In the genomic region with DNA sequence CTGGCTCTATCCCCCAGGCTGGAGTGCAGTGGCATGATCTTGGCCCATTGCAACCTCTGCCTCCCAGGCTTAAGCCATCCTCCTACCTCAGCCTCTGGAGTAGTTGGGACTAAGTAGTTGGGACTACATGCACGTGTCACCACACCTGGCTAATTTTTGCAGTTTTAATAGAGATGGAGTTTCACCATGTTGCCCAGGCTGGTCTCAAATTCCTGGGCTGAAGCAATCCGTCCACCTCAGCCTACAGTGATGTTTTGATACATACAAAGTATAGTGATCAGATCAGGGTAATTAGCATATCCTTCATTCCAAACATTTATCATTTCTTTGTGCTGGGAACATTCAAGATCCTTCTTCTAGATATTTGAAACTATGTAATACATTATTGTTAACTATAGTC, we compare ENCODE assay signal across 30 cellular contexts. TPM values are rescaled to one million over a fixed set of nuclear protein-coding genes. Genes with fewer than 3 reads are reported as not detected.
DNase-seq lines count a peak whose midpoint lies in the region; ATAC-seq, FAIRE-seq and TF ChIP-seq lines count a peak whose summit lies in the region.
"Had no signal": no experiment of that assay in that cellular context is flagged by ENCODE, and none has a peak within 500 bp of the region (broad histone marks: within the 10 kb centered on the region; RNA-seq: fewer than 3 reads in every experiment).

No MANE protein-coding gene starts in this region.

- no peak overlapping the region for H2BK120ac ChIP-seq in trophoblast cell (ENCODE audit: insufficient read depth, low read length, poor library complexity)

- H3K4me2 ChIP-seq in K562 (ENCODE audit: insufficient read depth, low read length), result no peak overlapping the region
- no peak overlapping the region for H3K4me2 ChIP-seq in trophoblast cell (ENCODE audit: low read length)
- H3K4me2 ChIP-seq: A549; BLaER1; BLaER1 treated with 17β-estradiol and CSF1 and Interleukin-3, amounts not matched to agents 10 nM and 100 nM had no signal

- H3K9me3 ChIP-seq in K562 (replicated peaks; ENCODE audit: control insufficient read depth, insufficient read depth, low read depth, low read length) (no peaks in the 10 kb centered on the region), trophoblast cell (ENCODE audit: insufficient read depth, low read depth, low read length) (no peaks in the 10 kb centered on the region), upper lobe of right lung (no peaks in the 10 kb centered on the region)
- H3K9me3 ChIP-seq: A549; BE2C; BLaER1; BLaER1 treated with 17β-estradiol and CSF1 and Interleukin-3, amounts not matched to agents 10 nM and 100 nM had no signal

- no peak for TF ChIP-seq POLR2A in K562 (conservative IDR thresholded peaks at IDR 0.05)

- TF ChIP-seq CTCF in K562 (IDR thresholded peaks at IDR 0.05 in 2 of 3, conservative IDR thresholded peaks at IDR 0.05 in 1 of 3; ENCODE audit: insufficient read depth in 2 of 3, low read depth in 1 of 3, low read length in 3 of 3), result no peak
- TF ChIP-seq CTCF in upper lobe of right lung (IDR thresholded peaks at IDR 0.05), result no peak

- no peak overlapping the region for H3K14ac ChIP-seq in trophoblast cell (ENCODE audit: low read length)

- no peak for TF ChIP-seq EP300 in K562 (IDR thresholded peaks at IDR 0.05; ENCODE audit: low read length)

- ATAC-seq in K562 (no peak), upper lobe of right lung (no peak)
- ATAC-seq: A549; CD8-positive, alpha-beta T cell had no signal

- H3K18ac ChIP-seq in trophoblast cell (ENCODE audit: low read length), result no peak overlapping the region

- in situ Hi-C loops in K562 (cut with MboI), result no loop called here

- H2BK12ac ChIP-seq in trophoblast cell (ENCODE audit: low read length), result no peak overlapping the region

- H3K27me3 ChIP-seq in K562 (ENCODE audit: control insufficient read depth in 2 of 2, insufficient read depth in 2 of 2, low read length in 2 of 2) (no peaks in the 10 kb centered on the region; a peak in 1 of 5 replicates), trophoblast cell (ENCODE audit: insufficient read depth, low read length) (no peaks in the 10 kb centered on the region), upper lobe of right lung (peaks cover 8% of the 10 kb centered on the region)
- H3K27me3 ChIP-seq: BE2C; BLaER1; BLaER1 treated with 17β-estradiol and CSF1 and Interleukin-3, amounts not matched to agents 10 nM and 100 nM had no signal

- no peak overlapping the region for H4K12ac ChIP-seq in trophoblast cell (ENCODE audit: low read depth, low read length)

- TF ChIP-seq RAD21 in K562 (CRISPR knock-in tag; conservative IDR thresholded peaks at IDR 0.05 in 1 of 2, IDR thresholded peaks at IDR 0.05 in 1 of 2), result no peak

- no TSS peak for BruUV-seq in K562 (replicated peaks; lab: Mats Ljungman, UMichigan)

- no peak for DNase-seq in K562 (ENCODE audit: extremely low read depth in 1 of 4, low spot score in 3 of 4)
- peak; percentile 91 to 94 for DNase-seq in trophoblast cell
- DNase-seq in NCI-H345 (lab: John Stamatoyannopoulos, UW), result no peak
- no peak for DNase-seq in upper lobe of right lung
- DNase-seq: 8988T; ACHN; AML-193; BE2C; C1 segment of cervical spinal cord; Caco-2; Calu3; CD4-positive, alpha-beta memory T cell; CD4-positive, alpha-beta T cell; CD4-positive, CD25-positive, alpha-beta regulatory T cell; CD8-positive, alpha-beta memory T cell; CD8-positive, alpha-beta T cell; COR-L47; DMS 273 treated with DMSO at 0.1 percent for 48 hours; DMS153; DMS53; DMS79; DMS79 treated with DMSO at 0.1 percent for 48 hours; DND-41; EL had no signal

- intact Hi-C loops in K562 (cut with micrococcal nuclease) (no loop called here), upper lobe of right lung (cut with DNase I) (no loop called here)

- H3K4me3 ChIP-seq in K562, result no peak overlapping the region
- no peak overlapping the region for H3K4me3 ChIP-seq in trophoblast cell (ENCODE audit: low read depth, low read length)
- no peak overlapping the region for H3K4me3 ChIP-seq in upper lobe of right lung
- H3K4me3 ChIP-seq: A549; BLaER1; BLaER1 treated with 17β-estradiol and CSF1 and Interleukin-3, amounts not matched to agents 10 nM and 100 nM had no signal

- 14% methylated on average over 1 of the region's 2 CpGs for WGBS in K562 (ENCODE audit: insufficient coverage, low coverage, missing lambda C conversion rate)
- WGBS in trophoblast cell (ENCODE audit: extremely low coverage, insufficient coverage, insufficient read length), result no CpG with 5 or more reads among the region's 2 CpGs

- H3K27ac ChIP-seq in K562 (ENCODE audit: extremely low read depth, low read depth, low read length) (no peak overlapping the region), trophoblast cell (ENCODE audit: low read depth, low read length) (no peak overlapping the region), upper lobe of right lung (no peak overlapping the region)
- H3K27ac ChIP-seq: 22Rv1; A549; BLaER1; BLaER1 treated with 17β-estradiol and CSF1 and Interleukin-3, amounts not matched to agents 10 nM and 100 nM; C4-2B had no signal

- no peak overlapping the region for H2BK5ac ChIP-seq in trophoblast cell (ENCODE audit: low read depth, low read length, poor library complexity)

- CTCF ChIA-PET in K562 (lab: Yijun Ruan, JAX; ENCODE audit: low intra/inter-chr PET ratio), result no interaction called here

- no peak overlapping the region for H3K4ac ChIP-seq in trophoblast cell (ENCODE audit: low read depth, low read length)

- no peaks in the 10 kb centered on the region for H3K9me1 ChIP-seq in K562 (ENCODE audit: control insufficient read depth, insufficient read depth, low read length)

- H2AFZ ChIP-seq in K562 (ENCODE audit: low read depth, low read length) (no peak overlapping the region), trophoblast cell (ENCODE audit: insufficient read depth, low read length, poor library complexity) (no peak overlapping the region)

- FAIRE-seq in K562 (lab: Jason Lieb, UNC), result no peak
- FAIRE-seq: A549, D721Med had no signal

- H3K9ac ChIP-seq in K562 (ENCODE audit: insufficient read depth in 1 of 2, low read depth in 2 of 2, low read length in 2 of 2), result no peak overlapping the region
- H3K9ac ChIP-seq in trophoblast cell (ENCODE audit: low read length), result no peak overlapping the region
- H3K9ac ChIP-seq: BLaER1; BLaER1 treated with 17β-estradiol and CSF1 and Interleukin-3, amounts not matched to agents 10 nM and 100 nM had no signal

- peaks cover 2% of the 10 kb centered on the region for H3K79me1 ChIP-seq in trophoblast cell (ENCODE audit: low read length)

- H3K36me3 ChIP-seq in K562 (ENCODE audit: control insufficient read depth, insufficient read depth, low read length), result no peaks in the 10 kb centered on the region
- H3K36me3 ChIP-seq in trophoblast cell (ENCODE audit: control insufficient read depth in 1 of 2, insufficient read depth in 2 of 2, low read length in 2 of 2), result no peaks in the 10 kb centered on the region
- H3K36me3 ChIP-seq in upper lobe of right lung, result no peaks in the 10 kb centered on the region
- H3K36me3 ChIP-seq: BE2C; BLaER1; BLaER1 treated with 17β-estradiol and CSF1 and Interleukin-3, amounts not matched to agents 10 nM and 100 nM had no signal

- no peak overlapping the region for H3K23ac ChIP-seq in trophoblast cell (ENCODE audit: low read length)

- H2AK5ac ChIP-seq in trophoblast cell (ENCODE audit: low read length), result no peak overlapping the region

- H3K4me1 ChIP-seq in K562 (replicated peaks in 1 of 2; ENCODE audit: control insufficient read depth in 2 of 2, insufficient read depth in 2 of 2, low read length in 2 of 2) (no peaks in the 10 kb centered on the region), trophoblast cell (ENCODE audit: control insufficient read depth in 1 of 2, insufficient read depth in 2 of 2, low read length in 2 of 2) (peaks cover 5 to 6% of the 10 kb centered on the region in 2 experiments), upper lobe of right lung (no peaks in the 10 kb centered on the region)
- H3K4me1 ChIP-seq: A549; BE2C; BLaER1; BLaER1 treated with 17β-estradiol and CSF1 and Interleukin-3, amounts not matched to agents 10 nM and 100 nM had no signal

- no peaks in the 10 kb centered on the region for H3K79me2 ChIP-seq in K562 (ENCODE audit: control insufficient read depth, insufficient read depth, low read length)
- H3K79me2 ChIP-seq in trophoblast cell (ENCODE audit: control insufficient read depth, insufficient read depth, low read length, poor library complexity), result no peaks in the 10 kb centered on the region

- H4K20me1 ChIP-seq in K562 (replicated peaks; ENCODE audit: control insufficient read depth, insufficient read depth, low read length), result no peaks in the 10 kb centered on the region
- H4K20me1 ChIP-seq: BLaER1; BLaER1 treated with 17β-estradiol and CSF1 and Interleukin-3, amounts not matched to agents 10 nM and 100 nM had no signal

- H4K91ac ChIP-seq in trophoblast cell (ENCODE audit: low read depth, low read length), result no peak overlapping the region

- POLR2A ChIA-PET in K562 (lab: Yijun Ruan, JAX), result interaction anchor here (2.3 kb wide), 1 partner anchor 11 kb away, joined by 8 read pairs; no protein-coding TSS in a partner anchor

- no peak overlapping the region for H4K8ac ChIP-seq in trophoblast cell (ENCODE audit: low read depth, low read length)

TF ChIP-seq in K562, 482 proteins besides CTCF, POLR2A, EP300 and RAD21 (continues in another document):
- no peak for TF ChIP-seq HNRNPK (IDR thresholded peaks at IDR 0.05; ENCODE audit: low read depth, low read length, poor library complexity, severe bottlenecking)
- no peak for TF ChIP-seq MBD2 (IDR thresholded peaks at IDR 0.05; ENCODE audit: borderline replicate concordance, low read depth)
- no peak for TF ChIP-seq ZNF699 (CRISPR knock-in tag; IDR thresholded peaks at IDR 0.05; ENCODE audit: insufficient replicate concordance)
- TF ChIP-seq ZFP36 (IDR thresholded peaks at IDR 0.05; ENCODE audit: low read depth, low read length, partially characterized antibody), result peak; percentile 52

RNA-seq across cellular contexts. Expression of a gene that starts 22.5 kb away (rescaled TPM):
- total RNA-seq in K562 (2011; cell fraction: chromatin; rRNA removed; ENCODE audit: low replicate concordance), result 13.9 and 33.4 TPM in 2 replicates
- total RNA-seq in K562 (2011; cell fraction: nucleolus; rRNA removed), result 8.2 and 10.7 TPM in 2 replicates
- total RNA-seq in K562 (2011; cell fraction: nucleoplasm; rRNA removed), result 15.0 and 18.2 TPM in 2 replicates
- total RNA-seq in K562 (2014; rRNA removed), result 8.6 and 10.8 TPM in 2 replicates
- 7.0 and 8.4 TPM in 2 replicates for total RNA-seq in K562 (2014; rRNA removed; fragmentation: Illumina TruSeq; extraction: Trizol)
- 5.1 and 5.8 TPM in 2 replicates for total RNA-seq in K562 (2015; rRNA removed; fragmentation: Illumina TruSeq; extraction: Trizol)
- 13.5 and 15.2 TPM in 2 replicates for total RNA-seq in K562 (2021)
- 15.2 and 19.8 TPM in 2 replicates for polyA plus RNA-seq in K562 (2011; rRNA removed)
- 4.8 and 7.6 TPM in 2 replicates for polyA plus RNA-seq in K562 (2011; cell fraction: cytosol; rRNA removed)
- polyA plus RNA-seq in K562 (2011; cell fraction: nucleus; rRNA removed), result 13.3 and 16.1 TPM in 2 replicates
- 8.8 and 14.0 TPM in 2 replicates for polyA plus RNA-seq in K562 (2012)
- polyA plus RNA-seq in K562 (2014; fragmentation: Illumina TruSeq; extraction: Trizol), result 12.9 and 14.1 TPM in 2 replicates
- polyA plus RNA-seq in K562 (2014; fragmentation: Nextera tagmentation; extraction: Ambion mirVana), result 1 to 10 TPM; 3.5 to 6.0 TPM
- 9.2 TPM in 2 replicates for polyA plus RNA-seq in K562 (2014; rRNA removed)
- 42.3 and 42.4 TPM in 2 replicates for polyA minus RNA-seq in K562 (2011; rRNA and poly(A)+ RNA removed)
- 11.8 and 15.7 TPM in 2 replicates for polyA minus RNA-seq in K562 (2011; cell fraction: cytosol; rRNA and poly(A)+ RNA removed)
- 11.2 and 19.1 TPM in 2 replicates for polyA minus RNA-seq in K562 (2011; cell fraction: nucleus; rRNA and poly(A)+ RNA removed)
- polyA plus RNA-seq in trophoblast cell (2013), result 28.1 and 29.3 TPM in 2 replicates
- 40.5 TPM for total RNA-seq in upper lobe of right lung

Comparison
In these comparisons a context has a peak if more than half of its experiments do, and no peak if none do; other contexts are left out.
1. DNase-seq: peak in trophoblast cell (2 of 2); none in K562 (0 of 4), NCI-H345 (single experiment) and upper lobe of right lung (single experiment).